In the genomic region with DNA sequence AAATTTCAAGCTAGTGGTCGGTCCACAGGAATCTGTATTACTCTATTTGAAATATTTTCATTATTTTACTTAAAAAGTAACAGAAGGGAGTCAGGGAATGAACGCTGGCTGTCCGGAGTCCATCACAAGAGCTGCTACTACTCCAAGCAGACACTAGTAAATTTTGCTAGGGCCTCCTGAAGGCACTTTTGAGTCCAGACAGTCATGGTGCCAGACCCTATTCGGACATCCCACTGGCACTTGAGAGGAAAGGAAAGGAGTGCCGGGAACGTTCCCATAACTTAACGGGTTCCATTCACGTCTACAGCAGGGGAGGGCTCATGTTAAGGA, we compare ENCODE assay signal across 8 cellular contexts. TPM values are rescaled to one million over a fixed set of nuclear protein-coding genes. Genes with fewer than 3 reads are reported as not detected.
DNase-seq lines count a peak whose midpoint lies in the region; ATAC-seq, FAIRE-seq and TF ChIP-seq lines count a peak whose summit lies in the region.

No MANE protein-coding gene starts in this region.

- DNase-seq in astrocyte (ENCODE audit: low read depth) (no peak), mesenchymal stem cell (no peak), left lobe of liver (ENCODE audit: low spot score) (no peak), NCI-H82 treated with DMSO at 0.1 percent for 48 hours (lab: John Stamatoyannopoulos, UW; ENCODE audit: unreplicated experiment) (no peak)

- peaks cover 3% of the 10 kb centered on the region for H3K79me1 ChIP-seq in mesenchymal stem cell (replicated peaks; ENCODE audit: low read length, poor library complexity, severe bottlenecking)

- no peaks in the 10 kb centered on the region for H3K9me3 Mint-ChIP-seq in astrocyte (ENCODE audit: unreplicated experiment)

- peak overlapping the region in 1 of 2 experiments; percentile 31 for H2BK12ac ChIP-seq in mesenchymal stem cell (ENCODE audit: low read length in 2 of 2)

- peak overlapping the region; percentile 63 to 93 for H3K18ac ChIP-seq in mesenchymal stem cell (ENCODE audit: low read depth in 1 of 2, low read length in 2 of 2)

- H3K4me1 ChIP-seq in ES-I3 (ENCODE audit: insufficient read depth, low read length) (peaks cover 7% of the 10 kb centered on the region; the same call in 1 of the 2 replicates), astrocyte (ENCODE audit: insufficient read depth, low read length) (peaks cover 13% of the 10 kb centered on the region), mesenchymal stem cell (ENCODE audit: control insufficient read depth, insufficient read depth, low read depth, low read length) (peaks cover 16% of the 10 kb centered on the region)

- peak overlapping the region; percentile 54 for H4K8ac ChIP-seq in mesenchymal stem cell (ENCODE audit: low read length)

- H2AK5ac ChIP-seq in mesenchymal stem cell (ENCODE audit: low read length, severe bottlenecking): peak overlapping the region; percentile 38

- peaks cover 41% of the 10 kb centered on the region for H3K79me2 ChIP-seq in astrocyte (ENCODE audit: insufficient read depth, low read length)

- H4K20me1 ChIP-seq in astrocyte (ENCODE audit: insufficient read depth, low read length): no peaks in the 10 kb centered on the region

- H3K9me3 ChIP-seq in ES-I3 (ENCODE audit: control insufficient read depth, insufficient read depth, low read length) (no peaks in the 10 kb centered on the region), astrocyte (ENCODE audit: insufficient read depth, low read depth, low read length) (no peaks in the 10 kb centered on the region), mesenchymal stem cell (ENCODE audit: control insufficient read depth, low read length) (no peaks in the 10 kb centered on the region)

- H3K4ac ChIP-seq in mesenchymal stem cell (ENCODE audit: low read depth in 1 of 2, low read length in 2 of 2): peak overlapping the region in 1 of 2 experiments; percentile 88

- H3K4me3 Mint-ChIP-seq in astrocyte (ENCODE audit: unreplicated experiment): peak overlapping the region; percentile 89

- H3K36me3 ChIP-seq in ES-I3 (ENCODE audit: insufficient read depth, low read length) (no peaks in the 10 kb centered on the region), astrocyte (ENCODE audit: insufficient read depth, low read length) (no peaks in the 10 kb centered on the region), mesenchymal stem cell (ENCODE audit: control insufficient read depth in 1 of 2, insufficient read depth in 2 of 2, low read depth in 1 of 2, low read length in 2 of 2) (peaks cover 7 to 10% of the 10 kb centered on the region in 2 experiments)

- H2AFZ ChIP-seq in astrocyte (ENCODE audit: low read depth, low read length): peak overlapping the region; percentile 91
- H2AFZ ChIP-seq in mesenchymal stem cell (ENCODE audit: low read depth, low read length): peak overlapping the region; percentile 54

- peak overlapping the region; percentile 96 for H3K27ac Mint-ChIP-seq in astrocyte (ENCODE audit: unreplicated experiment)

- peak overlapping the region in 1 of 2 experiments; percentile 50 for H3K23ac ChIP-seq in mesenchymal stem cell (ENCODE audit: low read length in 2 of 2)

- H3K4me1 Mint-ChIP-seq in astrocyte (ENCODE audit: low read depth, unreplicated experiment): peaks cover 18% of the 10 kb centered on the region

- 12% methylated on average over 7 of the region's 8 CpGs for WGBS in mesenchymal stem cell

- H3K4me2 ChIP-seq in astrocyte (ENCODE audit: low read length): peak overlapping the region; percentile 84
- H3K4me2 ChIP-seq in mesenchymal stem cell (ENCODE audit: low read length, poor library complexity, severe bottlenecking): peak overlapping the region; percentile 75

- no peak overlapping the region for H4K91ac ChIP-seq in mesenchymal stem cell (ENCODE audit: low read length)

- H3K27me3 Mint-ChIP-seq in astrocyte (ENCODE audit: low read depth, unreplicated experiment): no peaks in the 10 kb centered on the region

- TF ChIP-seq CTCF in astrocyte (IDR thresholded peaks at IDR 0.05; ENCODE audit: insufficient read depth, low read depth, low read length): no peak

- H3K27me3 ChIP-seq in astrocyte (ENCODE audit: insufficient read depth, low read length): no peaks in the 10 kb centered on the region
- H3K27me3 ChIP-seq in mesenchymal stem cell (ENCODE audit: control insufficient read depth in 1 of 2, insufficient read depth in 1 of 2, low read length in 2 of 2): no peaks in the 10 kb centered on the region

- ATAC-seq in HG02943 (IDR thresholded peaks at IDR 0.05; ENCODE audit: low read depth, unreplicated experiment) (peak; percentile 7), GM21423 (IDR thresholded peaks at IDR 0.05; ENCODE audit: unreplicated experiment) (no peak), left lobe of liver (no peak), GM18870 (IDR thresholded peaks at IDR 0.05; ENCODE audit: unreplicated experiment) (no peak)

- H2BK15ac ChIP-seq in mesenchymal stem cell (ENCODE audit: low read depth, poor library complexity, severe bottlenecking): no peak overlapping the region

- H3K9ac ChIP-seq in ES-I3 (ENCODE audit: low read depth, low read length): peak overlapping the region; percentile 78
- peak overlapping the region; percentile 89 for H3K9ac ChIP-seq in astrocyte (ENCODE audit: low read length)
- H3K9ac ChIP-seq in mesenchymal stem cell (ENCODE audit: low read length): peak overlapping the region; percentile 97

- peak overlapping the region in 1 of 2 experiments; percentile 77 for H3K14ac ChIP-seq in mesenchymal stem cell (ENCODE audit: low read length in 2 of 2)

- peak overlapping the region; percentile 61 for H2BK5ac ChIP-seq in mesenchymal stem cell (ENCODE audit: low read depth, low read length, poor library complexity, severe bottlenecking)

- H3K36me3 Mint-ChIP-seq in astrocyte (ENCODE audit: low read depth, unreplicated experiment): no peaks in the 10 kb centered on the region

- H2BK120ac ChIP-seq in mesenchymal stem cell (ENCODE audit: low read depth, low read length): no peak overlapping the region

- H3K4me3 ChIP-seq in astrocyte (ENCODE audit: insufficient read depth, low read depth, low read length) (peak overlapping the region; percentile 72), mesenchymal stem cell (ENCODE audit: insufficient read depth in 1 of 2, low read depth in 1 of 2, low read length in 2 of 2) (peak overlapping the region; percentile 56 to 91)

- FAIRE-seq in astrocyte (lab: Jason Lieb, UNC): no peak

- H3K27ac ChIP-seq in astrocyte (ENCODE audit: low read depth, low read length): peak overlapping the region; percentile 93
- H3K27ac ChIP-seq in mesenchymal stem cell (ENCODE audit: low read length, poor library complexity, severe bottlenecking): peak overlapping the region; percentile 95

RNA-seq across cellular contexts. Expression of a gene that starts 0.6 kb away (rescaled TPM):
- 9.5 and 12.7 TPM in 2 replicates for total RNA-seq in astrocyte
- 9.3 TPM for polyA plus RNA-seq in mesenchymal stem cell (2013, experiment 1 of 2)
- polyA plus RNA-seq in mesenchymal stem cell (2013, experiment 2 of 2): 8.6 TPM
- total RNA-seq in left lobe of liver: 5.4 TPM
